24 cellular contexts compared by ENCODE assay signal in the genomic region with DNA sequence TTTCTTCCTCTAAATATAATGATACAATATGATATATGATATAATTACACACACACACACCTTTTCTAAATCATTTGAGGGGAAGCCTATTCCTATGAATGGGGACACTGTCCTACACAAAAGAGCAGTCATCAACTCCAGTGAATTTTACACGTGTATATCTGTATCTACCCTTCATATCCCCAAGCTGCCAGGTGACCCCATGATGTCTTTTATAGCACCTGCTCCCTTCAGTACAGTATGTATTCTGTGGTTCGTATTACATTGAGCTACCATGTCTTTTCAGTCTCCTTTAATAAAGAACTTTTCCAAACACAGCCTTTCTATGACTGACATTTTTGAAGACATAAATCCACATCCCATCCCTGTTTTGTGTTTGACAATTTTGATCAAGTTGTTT.
"Had no signal": no experiment of that assay in that cellular context is flagged by ENCODE, and none has a peak within 500 bp of the region (broad histone marks: within the 10 kb centered on the region; RNA-seq: fewer than 3 reads in every experiment).

No MANE protein-coding gene starts in this region.

- DNase-seq: dorsolateral prefrontal cortex; effector CD4-positive, alpha-beta T cell; endodermal cell; foreskin fibroblast; heart left ventricle; kidney; mucosa of descending colon; naive B cell; right lobe of liver; small intestine; stimulated activated CD4-positive, alpha-beta T cell treated with anti-CD3 and anti-CD28 coated beads, Interleukin-15, amount 100 ng/mL, for 24 hours; stimulated activated CD4-positive, alpha-beta T cell treated with anti-CD3 and anti-CD28 coated beads, Interleukin-2, amount 100 ng/mL, for 48 hours; stimulated activated naive B cell treated with anti-CD40 and anti-IgM and Interleukin-4, amounts not matched to agents 10 μg/mL and 1 μg/mL and 100 μg/mL, for 72 hours; upper lobe of left lung had no signal

- ATAC-seq: esophagus mucosa; gastroesophageal sphincter; heart left ventricle; left lobe of liver; mucosa of descending colon; natural killer cell treated with Interleukin-12 subunit alpha and Interleukin-12 subunit beta and Interleukin-15 and Interleukin-18, amount 100 ng/mL, for 72 hours; pancreas; right lobe of liver; stimulated activated naive B cell treated with anti-CD40 and anti-IgM and Interleukin-4, amounts not matched to agents 10 μg/mL and 1 μg/mL and 100 μg/mL, for 72 hours had no signal

- H3K27ac ChIP-seq: dorsolateral prefrontal cortex, epithelial cell of prostate, gastroesophageal sphincter, heart left ventricle, hepatocyte, neutrophil, pancreas, right lobe of liver, thoracic aorta, tibial nerve, upper lobe of left lung had no signal
